ENCODE assay signal across 11 cellular contexts in genomic region chr1:155009221-155009711, GRCh38. TPM values are rescaled to one million over a fixed set of nuclear protein-coding genes. Genes with fewer than 3 reads are reported as not detected.
A peak's percentile ranks its signal among the peaks of the same experiment; 100 is the strongest.
DNase-seq lines count a peak whose midpoint lies in the region; ATAC-seq and TF ChIP-seq lines count a peak whose summit lies in the region.
"Had no signal": no experiment of that assay in that cellular context is flagged by ENCODE, and none has a peak within 500 bp of the region (broad histone marks: within the 10 kb centered on the region; RNA-seq: fewer than 3 reads in every experiment).

No MANE protein-coding gene starts in this region.

- no peak for DNase-seq in stimulated activated naive CD8-positive, alpha-beta T cell treated with anti-CD3 and anti-CD28 coated beads, Interleukin-15, Interleukin-2, amounts not matched to agents 100 U/mL and 50 U/mL, for 24 hours
- DNase-seq in colonic mucosa, result no peak
- DNase-seq in hippocampal formation (lab: John Stamatoyannopoulos, UW), result no peak
- DNase-seq in head of caudate nucleus, result no peak
- no peak for DNase-seq in activated CD4-positive, CD25-positive, alpha-beta regulatory T cell treated with anti-CD3 and anti-CD28 coated beads, Interleukin-2, amount 50 U/mL, for 72 hours
- DNase-seq: HFFc6, T-helper 9 cell had no signal

- ATAC-seq in stimulated activated naive CD8-positive, alpha-beta T cell treated with anti-CD3 and anti-CD28 coated beads, Interleukin-15, Interleukin-2, amounts not matched to agents 100 U/mL and 50 U/mL, for 24 hours, result no peak
- no peak for ATAC-seq in GM21515 (IDR thresholded peaks at IDR 0.05; ENCODE audit: unreplicated experiment)

- H3K9me3 ChIP-seq in colonic mucosa, result no peaks in the 10 kb centered on the region
- H3K9me3 ChIP-seq in muscle layer of duodenum (ENCODE audit: control insufficient read depth in 1 of 2, low read length in 2 of 2), result no peaks in the 10 kb centered on the region

- peaks cover 83% of the 10 kb centered on the region for H3K4me1 Mint-ChIP-seq in stimulated activated naive CD8-positive, alpha-beta T cell treated with anti-CD3 and anti-CD28 coated beads, Interleukin-15, Interleukin-2, amounts not matched to agents 100 ng/mL and 50 ng/mL, for 24 hours (ENCODE audit: low read depth)

- H3K9me3 Mint-ChIP-seq in stimulated activated naive CD8-positive, alpha-beta T cell treated with anti-CD3 and anti-CD28 coated beads, Interleukin-15, Interleukin-2, amounts not matched to agents 100 ng/mL and 50 ng/mL, for 24 hours, result no peaks in the 10 kb centered on the region
- H3K9me3 Mint-ChIP-seq: HFFc6 had no signal

- H3K4me3 Mint-ChIP-seq in stimulated activated naive CD8-positive, alpha-beta T cell treated with anti-CD3 and anti-CD28 coated beads, Interleukin-15, Interleukin-2, amounts not matched to agents 100 ng/mL and 50 ng/mL, for 24 hours, result peak overlapping the region; percentile 57
- H3K4me3 Mint-ChIP-seq: HFFc6 had no signal

- H3K27me3 ChIP-seq in colonic mucosa (no peaks in the 10 kb centered on the region), muscle layer of duodenum (ENCODE audit: low read depth, low read length) (no peaks in the 10 kb centered on the region)
- H3K27me3 ChIP-seq: cardiac muscle cell had no signal

- H3K36me3 Mint-ChIP-seq in stimulated activated naive CD8-positive, alpha-beta T cell treated with anti-CD3 and anti-CD28 coated beads, Interleukin-15, Interleukin-2, amounts not matched to agents 100 ng/mL and 50 ng/mL, for 24 hours (ENCODE audit: low read depth), result no peaks in the 10 kb centered on the region

- H3K27ac ChIP-seq in colonic mucosa, result peak overlapping the region; percentile 94
- peak overlapping the region; percentile 86 for H3K27ac ChIP-seq in muscle layer of duodenum (ENCODE audit: low read length)
- H3K27ac ChIP-seq: cardiac muscle cell had no signal

- H3K36me3 ChIP-seq in colonic mucosa (peaks cover 2% of the 10 kb centered on the region), muscle layer of duodenum (ENCODE audit: control insufficient read depth in 1 of 2, insufficient read depth in 2 of 2, low read length in 2 of 2) (peaks cover 0 to 3% of the 10 kb centered on the region in 2 donors)
- H3K36me3 ChIP-seq: cardiac muscle cell had no signal

- peak overlapping the region; percentile 58 for H3K27ac Mint-ChIP-seq in stimulated activated naive CD8-positive, alpha-beta T cell treated with anti-CD3 and anti-CD28 coated beads, Interleukin-15, Interleukin-2, amounts not matched to agents 100 ng/mL and 50 ng/mL, for 24 hours
- H3K27ac Mint-ChIP-seq: HFFc6 had no signal

- H3K9ac ChIP-seq in colonic mucosa (ENCODE audit: low read depth in 2 of 2, low read length in 2 of 2), result peak overlapping the region; percentile 71 to 100

- H3K27me3 Mint-ChIP-seq in stimulated activated naive CD8-positive, alpha-beta T cell treated with anti-CD3 and anti-CD28 coated beads, Interleukin-15, Interleukin-2, amounts not matched to agents 100 ng/mL and 50 ng/mL, for 24 hours, result no peaks in the 10 kb centered on the region

- intact Hi-C loops in colonic mucosa (cut with DNase I), result no loop called here
- intact Hi-C loops in head of caudate nucleus (cut with DNase I), result loop anchor here (10.0 kb wide), 1 partner anchor 56 kb away; the partner anchor contains the start of gene EFNA4

- no peak for TF ChIP-seq CTCF in colonic mucosa (IDR thresholded peaks at IDR 0.05)

- peaks cover 62% of the 10 kb centered on the region for H3K4me1 ChIP-seq in colonic mucosa
- peaks cover 35 to 48% of the 10 kb centered on the region in 2 donors for H3K4me1 ChIP-seq in muscle layer of duodenum (ENCODE audit: control insufficient read depth in 1 of 2, insufficient read depth in 2 of 2, low read length in 2 of 2)

- peak overlapping the region; percentile 41 for H3K4me3 ChIP-seq in colonic mucosa
- peak overlapping the region; percentile 27 to 53 for H3K4me3 ChIP-seq in muscle layer of duodenum (ENCODE audit: low read depth in 1 of 2, low read length in 2 of 2)
- H3K4me3 ChIP-seq: cardiac muscle cell had no signal

RNA-seq across cellular contexts. Expression of gene ZBTB7B, which starts 6.7 kb away (rescaled TPM):
- total RNA-seq in colonic mucosa, result 100 to 1,000 TPM; 185 to 205 TPM

RNA-seq across cellular contexts. Expression of gene LENEP, which starts 15.9 kb away (rescaled TPM):
- total RNA-seq in colonic mucosa, result not detected
- total RNA-seq: cardiac muscle cell had no signal

RNA-seq across cellular contexts. Expression of gene DCST2, which starts 24.3 kb away (rescaled TPM):
- 1 to 10 TPM; 1.7 to 1.9 TPM for total RNA-seq in colonic mucosa

RNA-seq across cellular contexts. Expression of gene DCST1, which starts 24.4 kb away (rescaled TPM):
- total RNA-seq in colonic mucosa, result not detected
- total RNA-seq: cardiac muscle cell, HFFc6 had no signal

RNA-seq across cellular contexts. Expression of gene FLAD1, which starts 26.1 kb away (rescaled TPM):
- total RNA-seq in colonic mucosa, result 10 to 100 TPM; 28.2 to 46.1 TPM
